Comparison of ENCODE assay signal across 8 cellular contexts in the genomic region with DNA sequence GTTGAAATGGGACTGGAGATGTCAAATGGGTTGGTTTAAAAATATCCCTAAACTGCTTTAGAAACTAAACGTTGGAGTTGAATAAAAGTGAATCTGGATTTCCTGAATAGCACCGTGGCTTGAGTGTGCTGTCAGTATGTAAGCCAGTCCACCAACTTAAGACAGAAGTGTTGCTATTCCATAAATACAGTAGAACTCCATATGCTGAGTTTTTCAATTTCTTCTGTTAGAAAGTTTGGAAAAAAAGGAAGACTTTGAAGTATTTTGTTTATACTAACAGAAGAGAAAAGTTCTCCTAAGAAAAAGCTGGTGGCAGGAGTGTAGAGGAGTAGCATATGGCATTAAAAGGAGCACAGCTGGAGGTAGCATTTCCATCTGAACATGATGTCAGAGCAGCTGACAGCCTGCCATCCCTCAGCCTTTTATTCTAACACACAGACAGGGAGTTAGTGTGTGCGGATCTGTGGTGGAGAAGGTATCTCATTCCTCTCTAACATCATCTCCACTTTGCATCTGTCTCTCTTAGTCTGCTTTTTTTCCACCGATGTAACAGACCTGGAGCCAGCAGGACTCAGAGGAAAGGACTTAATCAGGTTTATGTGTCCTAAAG. TPM values are rescaled to one million over a fixed set of nuclear protein-coding genes. Genes with fewer than 3 reads are reported as not detected.
DNase-seq lines count a peak whose midpoint lies in the region; ATAC-seq, FAIRE-seq and TF ChIP-seq lines count a peak whose summit lies in the region.

A gene (plus strand): TSS at position 449 of the 610 bp plus-strand sequence. CDS start 149 bp downstream, at position 598.

- no peak for TF ChIP-seq CTCF in bronchial epithelial cell (IDR thresholded peaks at IDR 0.05; ENCODE audit: insufficient read depth, low read length, severe bottlenecking)
- TF ChIP-seq CTCF in keratinocyte (optimal IDR thresholded peaks at IDR 0.05 in 1 of 3, IDR thresholded peaks at IDR 0.05 in 1 of 3, conservative IDR thresholded peaks at IDR 0.05 in 1 of 3; ENCODE audit: extremely low read depth in 1 of 3, insufficient read depth in 2 of 3, low read length in 3 of 3), result no peak

- no peaks in the 10 kb centered on the region for H3K9me1 ChIP-seq in keratinocyte (ENCODE audit: control insufficient read depth, extremely low read depth, insufficient read depth, low read length)

- H3K9ac ChIP-seq in keratinocyte (ENCODE audit: control insufficient read depth, extremely low read depth, insufficient read depth, low read length), result peak within 1 kb of the TSS; percentile 56

- H3K27me3 ChIP-seq in bronchial epithelial cell (ENCODE audit: control insufficient read depth, insufficient read depth, low read length) (no peaks in the 10 kb centered on the region), keratinocyte (ENCODE audit: control insufficient read depth, extremely low read depth, insufficient read depth, low read length) (peaks cover 9% of the 10 kb centered on the region)

- peaks cover 15% of the 10 kb centered on the region for H3K4me1 ChIP-seq in keratinocyte (ENCODE audit: control insufficient read depth, extremely low read depth, insufficient read depth, low read length)

- H3K79me2 ChIP-seq in keratinocyte (ENCODE audit: control insufficient read depth, insufficient read depth, low read length), result peaks cover 10% of the 10 kb centered on the region

- no peak for DNase-seq in GM18507 (ENCODE audit: extremely low spot score, insufficient read length, low read depth)
- DNase-seq in NCI-H82 treated with DMSO at 0.1 percent for 48 hours (lab: John Stamatoyannopoulos, UW; ENCODE audit: unreplicated experiment), result peak; percentile 99
- no peak for DNase-seq in bronchial epithelial cell (ENCODE audit: low read depth)
- no peak for DNase-seq in keratinocyte (ENCODE audit: low read depth, low spot score)
- peak; percentile 64 for DNase-seq in smooth muscle cell of the brain vasculature (ENCODE audit: low read depth, low spot score)

- ATAC-seq in HG03039 (IDR thresholded peaks at IDR 0.05; ENCODE audit: unreplicated experiment), result no peak
- ATAC-seq in HG02884 (IDR thresholded peaks at IDR 0.05; ENCODE audit: unreplicated experiment), result no peak

- no peak within 1 kb of the TSS for H3K27ac ChIP-seq in keratinocyte (ENCODE audit: control insufficient read depth, insufficient read depth, low read length)

- H3K4me2 ChIP-seq in keratinocyte (ENCODE audit: control insufficient read depth, extremely low read depth, insufficient read depth, low read depth, low read length), result peak within 1 kb of the TSS; percentile 97

- H3K9me3 ChIP-seq in keratinocyte (ENCODE audit: control insufficient read depth, low read depth, low read length), result no peaks in the 10 kb centered on the region

- no peak within 1 kb of the TSS for H2AFZ ChIP-seq in keratinocyte (ENCODE audit: control insufficient read depth, low read length)

- H3K4me3 ChIP-seq in bronchial epithelial cell (ENCODE audit: low read depth, low read length) (peak within 1 kb of the TSS; percentile 92), keratinocyte (ENCODE audit: control insufficient read depth in 2 of 3, extremely low read depth in 1 of 3, insufficient read depth in 2 of 3, low read depth in 1 of 3, low read length in 3 of 3) (peak within 1 kb of the TSS in 2 of 3 experiments; percentile 72 to 80)

- dilution Hi-C loops in keratinocyte (cut with MboI; ENCODE audit: extremely low pct_ligation_motif_present, low sequenced_read_pairs), result no loop called here

- FAIRE-seq in A204.1 (lab: Jason Lieb, UNC) (peak; percentile 90), GM18507 (lab: Jason Lieb, UNC) (peak; percentile 35), bronchial epithelial cell (lab: Jason Lieb, UNC) (no peak), keratinocyte (lab: Jason Lieb, UNC) (no peak)

- peaks cover 4% of the 10 kb centered on the region for H3K36me3 ChIP-seq in bronchial epithelial cell (ENCODE audit: control insufficient read depth, insufficient read depth, low read length)
- H3K36me3 ChIP-seq in keratinocyte (ENCODE audit: control insufficient read depth in 2 of 2, extremely low read depth in 1 of 2, insufficient read depth in 2 of 2, low read length in 2 of 2), result peaks cover 3 to 9% of the 10 kb centered on the region in 2 experiments

- no peaks in the 10 kb centered on the region for H4K20me1 ChIP-seq in keratinocyte (ENCODE audit: control insufficient read depth, extremely low read depth, insufficient read depth, low read length)

RNA-seq across cellular contexts. Expression of the gene that starts here (rescaled TPM):
- 6.8 and 11.3 TPM in 2 replicates for total RNA-seq in bronchial epithelial cell
- 3.8 to 5.8 TPM (median 5.7 TPM) in 3 replicates for polyA plus RNA-seq in keratinocyte
- 2.1 TPM for polyA plus RNA-seq in keratinocyte (2011; ENCODE audit: low read depth)
- polyA plus RNA-seq in keratinocyte (2011; cell fraction: cytosol; rRNA removed), result 3.0 and 3.2 TPM in 2 replicates
- 6.5 and 7.1 TPM in 2 replicates for polyA plus RNA-seq in keratinocyte (2011; cell fraction: nucleus; rRNA removed)
- polyA plus RNA-seq in keratinocyte (2012; ENCODE audit: low replicate concordance), result 2.6 and 4.2 TPM in 2 replicates
- polyA minus RNA-seq in keratinocyte, result 5.0 to 6.1 TPM (median 5.6 TPM) in 3 replicates
- polyA minus RNA-seq in keratinocyte (2011; cell fraction: cytosol; rRNA and poly(A)+ RNA removed), result 5.6 TPM
- 3.3 and 4.2 TPM in 2 replicates for polyA minus RNA-seq in keratinocyte (2011; cell fraction: nucleus; rRNA and poly(A)+ RNA removed)

Comparison
In these comparisons a context has a peak if more than half of its experiments do, and no peak if none do; other contexts are left out.
1. DNase-seq: peak in NCI-H82 treated with DMSO at 0.1 percent for 48 hours (single experiment) and smooth muscle cell of the brain vasculature (single experiment); none in GM18507 (single experiment), bronchial epithelial cell (single experiment) and keratinocyte (single experiment).